In genomic region chr15:58332676-58333400, GRCh38 we compare ENCODE assay signal across 8 cellular contexts.
DNase-seq lines count a peak whose midpoint lies in the region; ATAC-seq and TF ChIP-seq lines count a peak whose summit lies in the region.

No MANE protein-coding gene starts in this region.

- peaks cover 53% of the 10 kb centered on the region for H3K4me1 Mint-ChIP-seq in activated T-cell treated with anti-CD3 and anti-CD28 coated beads, Interleukin-2, amount 50 U/mL, for 24 hours (ENCODE audit: low read depth)
- peaks cover 42% of the 10 kb centered on the region for H3K4me1 Mint-ChIP-seq in T-helper 1 cell treated with Interleukin-12 subunit alpha and Interleukin-12 subunit beta and Interleukin-4 antibody, amounts not matched to agents 30 μg/mL and 1 μg/mL, for 36 hours (ENCODE audit: low read depth)

- peak overlapping the region; percentile 45 for H3K4me3 Mint-ChIP-seq in activated T-cell treated with anti-CD3 and anti-CD28 coated beads, Interleukin-2, amount 50 U/mL, for 24 hours
- H3K4me3 Mint-ChIP-seq in T-helper 1 cell treated with Interleukin-12 subunit alpha and Interleukin-12 subunit beta and Interleukin-4 antibody, amounts not matched to agents 30 μg/mL and 1 μg/mL, for 36 hours, result peak overlapping the region; percentile 56

- peaks cover 7% of the 10 kb centered on the region for H3K9me3 Mint-ChIP-seq in activated T-cell treated with anti-CD3 and anti-CD28 coated beads, Interleukin-2, amount 50 U/mL, for 24 hours
- peaks cover 14% of the 10 kb centered on the region for H3K9me3 Mint-ChIP-seq in T-helper 1 cell treated with Interleukin-12 subunit alpha and Interleukin-12 subunit beta and Interleukin-4 antibody, amounts not matched to agents 30 μg/mL and 1 μg/mL, for 36 hours

- DNase-seq in activated T-cell treated with anti-CD3 and anti-CD28 coated beads, Interleukin-2, amount 50 U/mL, for 24 hours, result no peak
- no peak for DNase-seq in activated T-cell treated with anti-CD3 and anti-CD28 coated beads, Interleukin-2, amount 50 U/mL, for 48 hours
- DNase-seq in fibroblast of pulmonary artery (ENCODE audit: low read depth), result peak; percentile 41
- no peak for DNase-seq in sigmoid colon
- DNase-seq in midbrain (lab: John Stamatoyannopoulos, UW), result no peak
- no peak for DNase-seq in activated CD4-positive, alpha-beta T cell treated with anti-CD3 and anti-CD28 coated beads, Interleukin-2, amount 50 U/mL, for 48 hours

- intact Hi-C loops in sigmoid colon (cut with DNase I), result loop anchor here (5.0 kb wide), 1 partner anchor 414 kb away; the partner anchor contains the start of gene ADAM10

- H3K36me3 Mint-ChIP-seq in activated T-cell treated with anti-CD3 and anti-CD28 coated beads, Interleukin-2, amount 50 U/mL, for 24 hours (ENCODE audit: low read depth), result no peaks in the 10 kb centered on the region
- peaks cover 9% of the 10 kb centered on the region for H3K36me3 Mint-ChIP-seq in T-helper 1 cell treated with Interleukin-12 subunit alpha and Interleukin-12 subunit beta and Interleukin-4 antibody, amounts not matched to agents 30 μg/mL and 1 μg/mL, for 36 hours (ENCODE audit: low read depth)

- no peak for ATAC-seq in GM21447 (IDR thresholded peaks at IDR 0.05; ENCODE audit: unreplicated experiment)

- no peak for TF ChIP-seq CTCF in fibroblast of pulmonary artery (IDR thresholded peaks at IDR 0.05; ENCODE audit: low read length, missing control alignments)
- no peak for TF ChIP-seq CTCF in sigmoid colon (IDR thresholded peaks at IDR 0.05)

- no peak for TF ChIP-seq POLR2A in sigmoid colon (IDR thresholded peaks at IDR 0.05)

- H3K4me1 ChIP-seq in sigmoid colon, result peaks cover 0 to 37% (median 30%) of the 10 kb centered on the region in 4 donors

- no peaks in the 10 kb centered on the region for H3K27me3 ChIP-seq in sigmoid colon

- H3K36me3 ChIP-seq in sigmoid colon, result no peaks in the 10 kb centered on the region

- TF ChIP-seq EP300 in sigmoid colon (IDR thresholded peaks at IDR 0.05), result no peak

- peak overlapping the region; percentile 97 for H3K27ac Mint-ChIP-seq in activated T-cell treated with anti-CD3 and anti-CD28 coated beads, Interleukin-2, amount 50 U/mL, for 24 hours
- H3K27ac Mint-ChIP-seq in T-helper 1 cell treated with Interleukin-12 subunit alpha and Interleukin-12 subunit beta and Interleukin-4 antibody, amounts not matched to agents 30 μg/mL and 1 μg/mL, for 36 hours, result peak overlapping the region; percentile 92

- H3K4me3 ChIP-seq in fibroblast of pulmonary artery (replicated peaks; ENCODE audit: low read depth, low read length) (no peak overlapping the region), sigmoid colon (no peak overlapping the region)

- H3K9me3 ChIP-seq in sigmoid colon, result no peaks in the 10 kb centered on the region

- peak overlapping the region; percentile 82 to 88 (median 84) for H3K27ac ChIP-seq in sigmoid colon

- no peaks in the 10 kb centered on the region for H3K27me3 Mint-ChIP-seq in activated T-cell treated with anti-CD3 and anti-CD28 coated beads, Interleukin-2, amount 50 U/mL, for 24 hours
- no peaks in the 10 kb centered on the region for H3K27me3 Mint-ChIP-seq in T-helper 1 cell treated with Interleukin-12 subunit alpha and Interleukin-12 subunit beta and Interleukin-4 antibody, amounts not matched to agents 30 μg/mL and 1 μg/mL, for 36 hours (ENCODE audit: low read depth)
